Comparison of ENCODE assay signal across 10 cellular contexts in genomic region chr9:86097510-86098224, GRCh38. TPM values are rescaled to one million over a fixed set of nuclear protein-coding genes. Genes with fewer than 3 reads are reported as not detected.
A peak's percentile ranks its signal among the peaks of the same experiment; 100 is the strongest.
DNase-seq lines count a peak whose midpoint lies in the region; ATAC-seq and TF ChIP-seq lines count a peak whose summit lies in the region.
"Had no signal": no experiment of that assay in that cellular context is flagged by ENCODE, and none has a peak within 500 bp of the region (broad histone marks: within the 10 kb centered on the region; RNA-seq: fewer than 3 reads in every experiment).

No MANE protein-coding gene starts in this region.

- H3K9me2 ChIP-seq in MM.1S (replicated peaks; ENCODE audit: insufficient read depth, low read length): no peaks in the 10 kb centered on the region

- intact Hi-C loops in mucosa of descending colon (cut with DNase I, micrococcal nuclease) (no loop called here), thyroid gland (cut with DNase I) (no loop called here), posterior cingulate gyrus (cut with DNase I) (no loop called here)

- 90 to 95% methylated on average over 10 of the region's 10 CpGs for WGBS in thyroid gland, 2 donors

- ATAC-seq in mucosa of descending colon: peak; percentile 3

- H3F3A ChIP-seq in MM.1S (ENCODE audit: insufficient read depth, low read length): peaks cover 9% of the 10 kb centered on the region

- in situ Hi-C loops in astrocyte of the spinal cord (cut with HindIII; ENCODE audit: low sequenced_read_pairs): no loop called here

- H3K79me2 ChIP-seq in MM.1S (ENCODE audit: low read length): peaks cover 42% of the 10 kb centered on the region

- no peaks in the 10 kb centered on the region; the same call in 1 of the 2 replicates for H3K27me3 ChIP-seq in BE2C
- no peaks in the 10 kb centered on the region for H3K27me3 ChIP-seq in MM.1S (replicated peaks; ENCODE audit: insufficient read depth, low read length)
- H3K27me3 ChIP-seq in thyroid gland: no peaks in the 10 kb centered on the region
- H3K27me3 ChIP-seq: tibial artery had no signal

- no peak overlapping the region for H2AFZ ChIP-seq in MM.1S (ENCODE audit: low read length)

- H3K9ac ChIP-seq in MM.1S (ENCODE audit: low read length): peak overlapping the region; percentile 72; the same call in 1 of the 2 replicates

- peaks cover 4% of the 10 kb centered on the region; the same call in 1 of the 2 replicates for H3K4me1 ChIP-seq in BE2C
- H3K4me1 ChIP-seq in MM.1S (ENCODE audit: low read length): peaks cover 30% of the 10 kb centered on the region
- peaks cover 20% of the 10 kb centered on the region for H3K4me1 ChIP-seq in mucosa of descending colon (ENCODE audit: low read depth)
- peaks cover 20 to 24% of the 10 kb centered on the region in 2 donors for H3K4me1 ChIP-seq in thyroid gland

- no peak overlapping the region for H3K27ac ChIP-seq in MM.1S (ENCODE audit: low read length)
- no peak overlapping the region for H3K27ac ChIP-seq in thyroid gland
- H3K27ac ChIP-seq: tibial artery had no signal

- TF ChIP-seq POLR2A in thyroid gland (IDR thresholded peaks at IDR 0.05): no peak

- peaks cover 3% of the 10 kb centered on the region for H3K9me3 ChIP-seq in BE2C
- H3K9me3 ChIP-seq in MM.1S (replicated peaks; ENCODE audit: insufficient read depth, low read length): no peaks in the 10 kb centered on the region
- no peaks in the 10 kb centered on the region for H3K9me3 ChIP-seq in mucosa of descending colon
- H3K9me3 ChIP-seq in thyroid gland: no peaks in the 10 kb centered on the region
- H3K9me3 ChIP-seq: tibial artery had no signal

- H3K4me2 ChIP-seq in MM.1S (ENCODE audit: low read depth, low read length): peak overlapping the region; percentile 84; the same call in 1 of the 2 replicates

- DNase-seq in BE2C (no peak), MM.1S (no peak), astrocyte of the spinal cord (ENCODE audit: low read depth, low spot score) (peak; percentile 15), mucosa of descending colon (peak in 1 of 3 donors; percentile 53), NCI-H2081 treated with DMSO at 0.1 percent for 48 hours (lab: John Stamatoyannopoulos, UW) (no peak), thyroid gland (no peak), posterior cingulate gyrus (no peak), ecto neural progenitor cell (ENCODE audit: low spot score) (no peak)
- DNase-seq: NCI-H446 treated with DMSO at 0.1 percent for 48 hours, tibial artery had no signal

- TF ChIP-seq CTCF in BE2C (IDR thresholded peaks at IDR 0.05; ENCODE audit: low read depth, low read length) (no peak), MM.1S (IDR thresholded peaks at IDR 0.05; ENCODE audit: low read length) (no peak), astrocyte of the spinal cord (IDR thresholded peaks at IDR 0.05; ENCODE audit: low read depth, low read length) (no peak), mucosa of descending colon (IDR thresholded peaks at IDR 0.05) (no peak), thyroid gland (IDR thresholded peaks at IDR 0.05) (no peak)

- H3K4me3 ChIP-seq in BE2C (ENCODE audit: low read depth, low read length) (peak overlapping the region; percentile 89), MM.1S (ENCODE audit: low read length) (peak overlapping the region; percentile 86), astrocyte of the spinal cord (ENCODE audit: low read depth, low read length) (peak overlapping the region; percentile 75), mucosa of descending colon (no peak overlapping the region), thyroid gland (replicated peaks in 1 of 3) (no peak overlapping the region)

- H4K20me1 ChIP-seq in MM.1S (ENCODE audit: insufficient read depth, low read length): no peaks in the 10 kb centered on the region

- H3K36me3 ChIP-seq in BE2C: peaks cover 3% of the 10 kb centered on the region
- H3K36me3 ChIP-seq in MM.1S (replicated peaks; ENCODE audit: insufficient read depth, low read length): no peaks in the 10 kb centered on the region
- no peaks in the 10 kb centered on the region for H3K36me3 ChIP-seq in mucosa of descending colon (ENCODE audit: low read depth)
- no peaks in the 10 kb centered on the region for H3K36me3 ChIP-seq in thyroid gland
- H3K36me3 ChIP-seq: tibial artery had no signal

RNA-seq across cellular contexts. Expression of gene GOLM1, which starts 1.7 kb away (rescaled TPM):
- polyA plus RNA-seq in BE2C (2012; ENCODE audit: insufficient read depth, insufficient read length, low read depth): 35.8 TPM
- total RNA-seq in mucosa of descending colon: 100 to 1,000 TPM; 172 to 414 (median 333) TPM
- total RNA-seq in thyroid gland: 100 to 1,000 TPM in 1 of 4 donors, 10 to 100 TPM in 3; 18.2 to 112 (median 47.6) TPM

Comparison
In these comparisons a context has a peak if more than half of its experiments do, and no peak if none do; other contexts are left out.
1. H3K4me3 ChIP-seq: peak in BE2C (single experiment), MM.1S (single experiment) and astrocyte of the spinal cord (single experiment); none in mucosa of descending colon (single experiment) and thyroid gland (0 of 3).